Comparison of ENCODE assay signal across 10 cellular contexts in the genomic region with DNA sequence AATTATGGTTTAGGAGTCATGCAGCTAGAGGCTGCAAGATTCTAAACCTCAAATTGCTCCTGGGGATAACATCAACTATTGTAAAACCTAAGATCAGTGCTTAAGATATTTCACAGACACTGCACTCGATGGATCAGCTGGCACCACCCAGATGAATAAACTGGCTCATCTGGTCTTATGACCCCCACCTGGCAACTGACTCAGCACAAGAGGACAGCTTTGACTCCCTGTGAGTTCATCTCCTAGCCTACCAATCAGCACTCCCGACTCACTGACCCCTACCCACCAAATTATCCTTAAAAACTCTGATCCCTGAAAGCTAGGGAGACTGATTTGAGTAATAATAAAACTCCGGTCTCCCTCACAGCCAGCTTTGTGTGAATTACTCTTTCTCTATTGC. TPM values are rescaled to one million over a fixed set of nuclear protein-coding genes. Genes with fewer than 3 reads are reported as not detected.
A peak's percentile ranks its signal among the peaks of the same experiment; 100 is the strongest.
DNase-seq lines count a peak whose midpoint lies in the region; ATAC-seq, FAIRE-seq and TF ChIP-seq lines count a peak whose summit lies in the region.
"Had no signal": no experiment of that assay in that cellular context is flagged by ENCODE, and none has a peak within 500 bp of the region (broad histone marks: within the 10 kb centered on the region; RNA-seq: fewer than 3 reads in every experiment).

No MANE protein-coding gene starts in this region.

- no peak for TF ChIP-seq CTCF in gastroesophageal sphincter (IDR thresholded peaks at IDR 0.05)

- no peak for FAIRE-seq in small intestine (lab: Jason Lieb, UNC)
- FAIRE-seq: TTC549 had no signal

- no peaks in the 10 kb centered on the region for H3K27me3 Mint-ChIP-seq in activated CD4-positive, alpha-beta T cell treated with anti-CD3 and anti-CD28 coated beads for 36 hours
- H3K27me3 Mint-ChIP-seq in T-helper 2 cell treated with Interferon-gamma antibody and Interleukin-4, amounts not matched to agents 5 μg/mL and 100 μg/mL, for 36 hours (ENCODE audit: low read depth) = no peaks in the 10 kb centered on the region

- peaks cover 2% of the 10 kb centered on the region for H3K9me3 Mint-ChIP-seq in activated CD4-positive, alpha-beta T cell treated with anti-CD3 and anti-CD28 coated beads for 36 hours (ENCODE audit: low read depth)
- H3K9me3 Mint-ChIP-seq in T-helper 2 cell treated with Interferon-gamma antibody and Interleukin-4, amounts not matched to agents 5 μg/mL and 100 μg/mL, for 36 hours = no peaks in the 10 kb centered on the region

- H3K27ac Mint-ChIP-seq in activated CD4-positive, alpha-beta T cell treated with anti-CD3 and anti-CD28 coated beads for 36 hours = peak overlapping the region; percentile 82
- peak overlapping the region; percentile 74 for H3K27ac Mint-ChIP-seq in T-helper 2 cell treated with Interferon-gamma antibody and Interleukin-4, amounts not matched to agents 5 μg/mL and 100 μg/mL, for 36 hours

- POLR2A ChIA-PET in activated CD4-positive, alpha-beta T cell treated with anti-CD3 and anti-CD28 coated beads for 36 hours (lab: Charles Lee) = no interaction called here

- H3K4me3 ChIP-seq in gastroesophageal sphincter = no peak overlapping the region
- H3K4me3 ChIP-seq in small intestine (ENCODE audit: low read depth in 1 of 2, low read length in 2 of 2) = no peak overlapping the region

- WGBS in gastroesophageal sphincter (ENCODE audit: low coverage in 1 of 2), 2 donors = 74 to 93% methylated on average over 3 of the region's 3 CpGs
- 69 to 80% (median 70%) methylated on average over 3 of the region's 3 CpGs for WGBS in small intestine, 3 donors

- CTCF ChIA-PET in activated CD4-positive, alpha-beta T cell treated with anti-CD3 and anti-CD28 coated beads for 36 hours (lab: Charles Lee) = interaction anchor here (1.1 to 1.6 kb wide), 3 partner anchors 8 to 483 kb away, joined by 3 to 4 read pairs (median 4); no protein-coding TSS in a partner anchor

- TF ChIP-seq POLR2A in gastroesophageal sphincter (IDR thresholded peaks at IDR 0.05) = no peak

- H3K27ac ChIP-seq in gastroesophageal sphincter = peak overlapping the region in 3 of 4 donors; percentile 88 to 93 (median 89)
- H3K27ac ChIP-seq in small intestine (ENCODE audit: low read depth in 1 of 2, low read length in 1 of 2) = no peak overlapping the region

- H3K27me3 ChIP-seq in gastroesophageal sphincter (no peaks in the 10 kb centered on the region), small intestine (ENCODE audit: control insufficient read depth in 2 of 2, insufficient read depth in 2 of 2, low read length in 2 of 2) (no peaks in the 10 kb centered on the region)

- TF ChIP-seq EP300 in gastroesophageal sphincter (IDR thresholded peaks at IDR 0.05) = no peak

- intact Hi-C loops in activated CD4-positive, alpha-beta T cell treated with anti-CD3 and anti-CD28 coated beads for 36 hours (cut with DNase I, micrococcal nuclease) = loop anchor here (5.0 to 10.0 kb wide), 7 partner anchors 561 to 1709 kb away; partner anchors contain the start of genes ALG9 (in 1 of the 2), C11orf71 (in 1 of the 2), PPP2R1B (in 1 of the 2) and RBM7 (in 1 of the 2)

- H3K4me3 Mint-ChIP-seq in activated CD4-positive, alpha-beta T cell treated with anti-CD3 and anti-CD28 coated beads for 36 hours = peak overlapping the region; percentile 77
- peak overlapping the region; percentile 77 for H3K4me3 Mint-ChIP-seq in T-helper 2 cell treated with Interferon-gamma antibody and Interleukin-4, amounts not matched to agents 5 μg/mL and 100 μg/mL, for 36 hours

- H3K4me1 ChIP-seq in gastroesophageal sphincter = peaks cover 3 to 28% (median 7%) of the 10 kb centered on the region in 3 donors
- H3K4me1 ChIP-seq in small intestine (ENCODE audit: control insufficient read depth in 2 of 2, insufficient read depth in 1 of 2, low read depth in 1 of 2, low read length in 1 of 2) = peaks cover 0 to 3% of the 10 kb centered on the region in 2 donors

- H3K36me3 Mint-ChIP-seq in activated CD4-positive, alpha-beta T cell treated with anti-CD3 and anti-CD28 coated beads for 36 hours (ENCODE audit: low read depth) = peaks cover 22% of the 10 kb centered on the region
- H3K36me3 Mint-ChIP-seq in T-helper 2 cell treated with Interferon-gamma antibody and Interleukin-4, amounts not matched to agents 5 μg/mL and 100 μg/mL, for 36 hours (ENCODE audit: low read depth) = peaks cover 7% of the 10 kb centered on the region

- no peak for ATAC-seq in activated CD4-positive, alpha-beta T cell treated with anti-CD3 and anti-CD28 coated beads for 36 hours
- no peak for ATAC-seq in gastroesophageal sphincter
- ATAC-seq in stimulated activated naive CD8-positive, alpha-beta T cell treated with anti-CD3 and anti-CD28 coated beads, Interleukin-15, Interleukin-2, amounts not matched to agents 100 U/mL and 50 U/mL, for 24 hours = no peak
- no peak for ATAC-seq in HG02981 (IDR thresholded peaks at IDR 0.05; ENCODE audit: unreplicated experiment)

- DNase-seq in activated CD4-positive, alpha-beta T cell treated with anti-CD3 and anti-CD28 coated beads for 36 hours = peak; percentile 38
- no peak for DNase-seq in activated CD4-positive, alpha-beta T cell treated with anti-CD3 and anti-CD28 coated beads, Interleukin-2, amount 50 U/mL, for 48 hours
- DNase-seq in T-helper 2 cell treated with Interferon-gamma antibody and Interleukin-4, amounts not matched to agents 5 μg/mL and 100 μg/mL, for 36 hours (ENCODE audit: low spot score) = no peak
- DNase-seq in stimulated activated naive CD8-positive, alpha-beta T cell treated with anti-CD3 and anti-CD28 coated beads, Interleukin-15, Interleukin-2, amounts not matched to agents 100 U/mL and 50 U/mL, for 24 hours = peak; percentile 12
- DNase-seq in NCI-H1092 treated with DMSO at 0.1 percent for 48 hours (lab: John Stamatoyannopoulos, UW) (no peak), small intestine (no peak)
- DNase-seq: NCI-H2107 had no signal

- H3K9me3 ChIP-seq in gastroesophageal sphincter = no peaks in the 10 kb centered on the region
- H3K9me3 ChIP-seq in small intestine (ENCODE audit: control insufficient read depth, low read depth) = no peaks in the 10 kb centered on the region

- H3K4me1 Mint-ChIP-seq in activated CD4-positive, alpha-beta T cell treated with anti-CD3 and anti-CD28 coated beads for 36 hours = peaks cover 24% of the 10 kb centered on the region
- H3K4me1 Mint-ChIP-seq in T-helper 2 cell treated with Interferon-gamma antibody and Interleukin-4, amounts not matched to agents 5 μg/mL and 100 μg/mL, for 36 hours (ENCODE audit: low read depth) = peaks cover 10% of the 10 kb centered on the region

- H3K36me3 ChIP-seq in gastroesophageal sphincter (peaks cover 0 to 18% of the 10 kb centered on the region in 2 donors), small intestine (ENCODE audit: control insufficient read depth in 2 of 2, insufficient read depth in 2 of 2, low read length in 2 of 2) (no peaks in the 10 kb centered on the region)

RNA-seq across cellular contexts. Expression of gene TTC12, which starts 0.8 kb away (rescaled TPM):
- total RNA-seq in activated CD4-positive, alpha-beta T cell treated with anti-CD3 and anti-CD28 coated beads for 36 hours = 10 to 100 TPM; 16.3 to 17.6 TPM
- total RNA-seq in gastroesophageal sphincter = 10 to 100 TPM; 10.8 to 23.5 (median 17.2) TPM
- 1 to 10 TPM; 3.0 to 6.9 (median 5.1) TPM for polyA plus RNA-seq in small intestine

Comparison
In these comparisons a context has a peak if more than half of its experiments do, and no peak if none do; other contexts are left out.
1. DNase-seq: peak in activated CD4-positive, alpha-beta T cell treated with anti-CD3 and anti-CD28 coated beads for 36 hours (single experiment) and stimulated activated naive CD8-positive, alpha-beta T cell treated with anti-CD3 and anti-CD28 coated beads, Interleukin-15, Interleukin-2, amounts not matched to agents 100 U/mL and 50 U/mL, for 24 hours (single experiment); none in activated CD4-positive, alpha-beta T cell treated with anti-CD3 and anti-CD28 coated beads, Interleukin-2, amount 50 U/mL, for 48 hours (0 of 2), T-helper 2 cell treated with Interferon-gamma antibody and Interleukin-4, amounts not matched to agents 5 μg/mL and 100 μg/mL, for 36 hours (single experiment), NCI-H1092 treated with DMSO at 0.1 percent for 48 hours (single experiment) and small intestine (single experiment).
2. H3K27ac ChIP-seq: peak in gastroesophageal sphincter (3 of 4); none in small intestine (0 of 2).